In genomic region chr6:2746557-2747061, GRCh38 we compare ENCODE assay signal across 27 cellular contexts. TPM values are rescaled to one million over a fixed set of nuclear protein-coding genes. Genes with fewer than 3 reads are reported as not detected.
A peak's percentile ranks its signal among the peaks of the same experiment; 100 is the strongest.
DNase-seq lines count a peak whose midpoint lies in the region; ATAC-seq, FAIRE-seq and TF ChIP-seq lines count a peak whose summit lies in the region.
"Had no signal": no experiment of that assay in that cellular context is flagged by ENCODE, and none has a peak within 500 bp of the region (broad histone marks: within the 10 kb centered on the region; RNA-seq: fewer than 3 reads in every experiment).

No MANE protein-coding gene starts in this region.

- H3K4me1 ChIP-seq in HUES6 (ENCODE audit: control insufficient read depth, insufficient read depth, low read length) (peaks cover 22% of the 10 kb centered on the region), small intestine (ENCODE audit: control insufficient read depth in 2 of 2, insufficient read depth in 1 of 2, low read depth in 1 of 2, low read length in 1 of 2) (no peaks in the 10 kb centered on the region)

- H3K9me3 Mint-ChIP-seq in activated naive CD8-positive, alpha-beta T cell treated with anti-CD3 and anti-CD28 coated beads for 36 hours: no peaks in the 10 kb centered on the region
- H3K9me3 Mint-ChIP-seq: activated naive CD4-positive, alpha-beta T cell treated with anti-CD3 and anti-CD28 coated beads for 36 hours; activated T-cell treated with anti-CD3 and anti-CD28 coated beads, Interleukin-2, amount 50 U/mL, for 72 hours; CD8-positive, alpha-beta T cell; naive B cell had no signal

- DNase-seq in ELF-1 (ENCODE audit: low read depth, low spot score) (peak; percentile 67), astrocyte of the spinal cord (ENCODE audit: low read depth, low spot score) (peak; percentile 32), left kidney (ENCODE audit: low read depth, low spot score) (peak; percentile 75), small intestine (no peak), kidney glomerular epithelial cell (lab: John Stamatoyannopoulos, UW) (no peak)
- DNase-seq in activated naive CD8-positive, alpha-beta T cell treated with anti-CD3 and anti-CD28 coated beads for 36 hours: no peak
- DNase-seq: activated CD4-positive, alpha-beta T cell treated with anti-CD3 and anti-CD28 coated beads, Interleukin-2, amount 50 U/mL, for 4 hours; activated CD4-positive, CD25-positive, alpha-beta regulatory T cell; activated naive CD4-positive, alpha-beta T cell treated with anti-CD3 and anti-CD28 coated beads for 36 hours; activated T-cell treated with anti-CD3 and anti-CD28 coated beads, Interleukin-2, amount 50 U/mL, for 72 hours; CD8-positive, alpha-beta T cell; H7; hippocampal formation; left ventricle myocardium inferior; MV-4-11; naive B cell; NCI-H1436 treated with DMSO at 0.1 percent for 48 hours; NCI-H446 treated with DMSO at 0.1 percent for 48 hours; occipital lobe; SIG-M5; spleen had no signal

- no peaks in the 10 kb centered on the region for H3K36me3 ChIP-seq in HUES6 (ENCODE audit: control insufficient read depth, insufficient read depth, low read length)
- H3K36me3 ChIP-seq in small intestine (ENCODE audit: control insufficient read depth in 2 of 2, insufficient read depth in 2 of 2, low read length in 2 of 2): no peaks in the 10 kb centered on the region
- H3K36me3 ChIP-seq: cardiac muscle cell, left ventricle myocardium inferior, spleen had no signal

- peaks cover 13% of the 10 kb centered on the region for H3K27me3 Mint-ChIP-seq in activated naive CD8-positive, alpha-beta T cell treated with anti-CD3 and anti-CD28 coated beads for 36 hours

- no peak overlapping the region for H3K4me3 Mint-ChIP-seq in activated naive CD8-positive, alpha-beta T cell treated with anti-CD3 and anti-CD28 coated beads for 36 hours
- H3K4me3 Mint-ChIP-seq: activated naive CD4-positive, alpha-beta T cell treated with anti-CD3 and anti-CD28 coated beads for 36 hours; activated T-cell treated with anti-CD3 and anti-CD28 coated beads, Interleukin-2, amount 50 U/mL, for 72 hours; B cell; CD8-positive, alpha-beta T cell; naive B cell had no signal

- no peak for ATAC-seq in HG03280 (IDR thresholded peaks at IDR 0.05; ENCODE audit: unreplicated experiment)
- ATAC-seq: activated T-cell treated with anti-CD3 and anti-CD28 coated beads, Interleukin-2, amount 50 U/mL, for 72 hours; CD8-positive, alpha-beta T cell; Panc1 had no signal

- peaks cover 3% of the 10 kb centered on the region for H3K4me1 Mint-ChIP-seq in activated naive CD8-positive, alpha-beta T cell treated with anti-CD3 and anti-CD28 coated beads for 36 hours

- H3K36me3 Mint-ChIP-seq in activated naive CD8-positive, alpha-beta T cell treated with anti-CD3 and anti-CD28 coated beads for 36 hours: no peaks in the 10 kb centered on the region
- H3K36me3 Mint-ChIP-seq: CD8-positive, alpha-beta T cell; naive B cell had no signal

- H3K27ac Mint-ChIP-seq in activated naive CD8-positive, alpha-beta T cell treated with anti-CD3 and anti-CD28 coated beads for 36 hours: no peak overlapping the region
- H3K27ac Mint-ChIP-seq: activated naive CD4-positive, alpha-beta T cell treated with anti-CD3 and anti-CD28 coated beads for 36 hours; activated T-cell treated with anti-CD3 and anti-CD28 coated beads, Interleukin-2, amount 50 U/mL, for 72 hours; B cell; CD8-positive, alpha-beta T cell; naive B cell had no signal

- WGBS in small intestine, 3 donors: 79 to 83% (median 82%) methylated on average over 7 of the region's 7 CpGs

- TF ChIP-seq CTCF in astrocyte of the spinal cord (IDR thresholded peaks at IDR 0.05; ENCODE audit: low read depth, low read length): no peak

- H3K27ac ChIP-seq in HUES6 (ENCODE audit: low read depth, low read length) (no peak overlapping the region), small intestine (ENCODE audit: low read depth in 1 of 2, low read length in 1 of 2) (no peak overlapping the region)
- H3K27ac ChIP-seq: cardiac muscle cell, left ventricle myocardium inferior, spleen had no signal

- H3K9ac ChIP-seq in HUES6 (ENCODE audit: low read length): peak overlapping the region; percentile 29

- H3K9me3 ChIP-seq in HUES6 (ENCODE audit: control insufficient read depth, insufficient read depth, low read depth, low read length): no peaks in the 10 kb centered on the region
- no peaks in the 10 kb centered on the region for H3K9me3 ChIP-seq in small intestine (ENCODE audit: control insufficient read depth, low read depth)
- H3K9me3 ChIP-seq: left ventricle myocardium inferior, spleen had no signal

- H3K27me3 ChIP-seq in HUES6 (ENCODE audit: control insufficient read depth, insufficient read depth, low read length) (no peaks in the 10 kb centered on the region), small intestine (ENCODE audit: control insufficient read depth in 2 of 2, insufficient read depth in 2 of 2, low read length in 2 of 2) (no peaks in the 10 kb centered on the region)
- H3K27me3 ChIP-seq: cardiac muscle cell had no signal

- H3K4me3 ChIP-seq in HUES6 (ENCODE audit: low read depth, low read length) (no peak overlapping the region), astrocyte of the spinal cord (ENCODE audit: low read depth, low read length) (no peak overlapping the region), small intestine (ENCODE audit: low read depth in 1 of 2, low read length in 2 of 2) (no peak overlapping the region)
- H3K4me3 ChIP-seq: cardiac muscle cell, left ventricle myocardium inferior, spleen had no signal

- in situ Hi-C loops in astrocyte of the spinal cord (cut with HindIII; ENCODE audit: low sequenced_read_pairs): no loop called here

- no peak for FAIRE-seq in small intestine (lab: Jason Lieb, UNC)
- FAIRE-seq: GM12892 had no signal

RNA-seq across cellular contexts. Expression of gene MYLK4, which starts 4.1 kb away (rescaled TPM):
- polyA plus RNA-seq in small intestine: under 1 TPM; under 0.01 to 0.37 (median 0.27) TPM
- total RNA-seq in activated naive CD8-positive, alpha-beta T cell treated with anti-CD3 and anti-CD28 coated beads for 36 hours: under 1 TPM; 0.10 to 0.21 TPM

RNA-seq across cellular contexts. Expression of gene WRNIP1, which starts 18.6 kb away (rescaled TPM):
- polyA plus RNA-seq in small intestine: 10 to 100 TPM; 35.1 to 52.2 (median 45.4) TPM
- 10 to 100 TPM; 47.6 to 47.8 TPM for total RNA-seq in activated naive CD8-positive, alpha-beta T cell treated with anti-CD3 and anti-CD28 coated beads for 36 hours

Comparison
In these comparisons a context has a peak if more than half of its experiments do, and no peak if none do; other contexts are left out.
1. DNase-seq: peak in ELF-1 (single experiment), astrocyte of the spinal cord (single experiment) and left kidney (single experiment); none in small intestine (single experiment), activated naive CD8-positive, alpha-beta T cell treated with anti-CD3 and anti-CD28 coated beads for 36 hours (single experiment) and kidney glomerular epithelial cell (single experiment).